23 cellular contexts compared by ENCODE assay signal in genomic region chr22:38404419-38404818, GRCh38. TPM values are rescaled to one million over a fixed set of nuclear protein-coding genes. Genes with fewer than 3 reads are reported as not detected.
"Had no signal": no experiment of that assay in that cellular context is flagged by ENCODE, and none has a peak within 500 bp of the region (broad histone marks: within the 10 kb centered on the region; RNA-seq: fewer than 3 reads in every experiment).

No MANE protein-coding gene starts in this region.

- H3K9me3 Mint-ChIP-seq: IgD-negative memory B cell had no signal

- H3K36me3 Mint-ChIP-seq: IgD-negative memory B cell had no signal

- H3K4me3 ChIP-seq: K562 had no signal

- ATAC-seq: Panc1, PC-3 had no signal

- H3K27ac ChIP-seq: KMS-11, RWPE1 had no signal

- DNase-seq: NCI-H1105, NCI-H1417, NCI-H1436 treated with DMSO at 0.1 percent for 48 hours, NCI-H1694, NCI-H187 treated with DMSO at 0.1 percent for 48 hours, NCI-H2081, NCI-H2107, NCI-H2227 treated with DMSO at 0.1 percent for 48 hours, NCI-H524, NCI-H774, PC-3, SHP77, SK-N-SH, SW 1271 had no signal

- FAIRE-seq: K562 had no signal

- H3K4me2 ChIP-seq: KMS-11, SK-N-SH had no signal

- H3K9me3 ChIP-seq: SK-N-SH had no signal

- H3K9ac ChIP-seq: KMS-11, SK-N-SH had no signal

RNA-seq across cellular contexts. Expression of gene KCNJ4, which starts 50.6 kb away (rescaled TPM):
- total RNA-seq: LHCN-M2, MCF 10A, NCI-H460, OCI-LY7, PC-3 had no signal
- polyA plus RNA-seq: IgD-negative memory B cell, SK-N-SH had no signal
